In genomic region chr10:122264442-122264841, GRCh38 we compare ENCODE assay signal across 2 cellular contexts.
TF ChIP-seq lines count a peak whose summit lies in the region.

No MANE protein-coding gene starts in this region.

TF ChIP-seq in A549, 52 proteins besides CTCF, POLR2A, EP300 and RAD21:
- TF ChIP-seq ZC3H11A (IDR thresholded peaks at IDR 0.05) (no peak), BCL3 (IDR thresholded peaks at IDR 0.05) (no peak), MAX (IDR thresholded peaks at IDR 0.05) (no peak), GATA3 (IDR thresholded peaks at IDR 0.05; ENCODE audit: borderline replicate concordance) (no peak), RNF2 (IDR thresholded peaks at IDR 0.05; ENCODE audit: borderline replicate concordance, low read depth) (no peak), FOSB (CRISPR knock-in tag; IDR thresholded peaks at IDR 0.05) (no peak), MYC (IDR thresholded peaks at IDR 0.05; ENCODE audit: borderline replicate concordance, low read length) (no peak), KDM5A (IDR thresholded peaks at IDR 0.05) (no peak), TP53 (CRISPR knock-in tag; IDR thresholded peaks at IDR 0.05) (no peak), JUN (IDR thresholded peaks at IDR 0.05) (no peak), FOXS1 (CRISPR knock-in tag; IDR thresholded peaks at IDR 0.05) (no peak), HDAC2 (IDR thresholded peaks at IDR 0.05) (no peak), HOXA7 (CRISPR knock-in tag; IDR thresholded peaks at IDR 0.05) (no peak), SMC3 (IDR thresholded peaks at IDR 0.05) (no peak)

TF ChIP-seq in IMR-90, 13 proteins besides CTCF, POLR2A, EP300 and RAD21:
- no peak for TF ChIP-seq BHLHE40 (IDR thresholded peaks at IDR 0.05; ENCODE audit: low read depth, low read length)
- TF ChIP-seq MAFK (IDR thresholded peaks at IDR 0.05; ENCODE audit: low read depth, low read length) = no peak
